ENCODE assay signal across 8 cellular contexts in the genomic region with DNA sequence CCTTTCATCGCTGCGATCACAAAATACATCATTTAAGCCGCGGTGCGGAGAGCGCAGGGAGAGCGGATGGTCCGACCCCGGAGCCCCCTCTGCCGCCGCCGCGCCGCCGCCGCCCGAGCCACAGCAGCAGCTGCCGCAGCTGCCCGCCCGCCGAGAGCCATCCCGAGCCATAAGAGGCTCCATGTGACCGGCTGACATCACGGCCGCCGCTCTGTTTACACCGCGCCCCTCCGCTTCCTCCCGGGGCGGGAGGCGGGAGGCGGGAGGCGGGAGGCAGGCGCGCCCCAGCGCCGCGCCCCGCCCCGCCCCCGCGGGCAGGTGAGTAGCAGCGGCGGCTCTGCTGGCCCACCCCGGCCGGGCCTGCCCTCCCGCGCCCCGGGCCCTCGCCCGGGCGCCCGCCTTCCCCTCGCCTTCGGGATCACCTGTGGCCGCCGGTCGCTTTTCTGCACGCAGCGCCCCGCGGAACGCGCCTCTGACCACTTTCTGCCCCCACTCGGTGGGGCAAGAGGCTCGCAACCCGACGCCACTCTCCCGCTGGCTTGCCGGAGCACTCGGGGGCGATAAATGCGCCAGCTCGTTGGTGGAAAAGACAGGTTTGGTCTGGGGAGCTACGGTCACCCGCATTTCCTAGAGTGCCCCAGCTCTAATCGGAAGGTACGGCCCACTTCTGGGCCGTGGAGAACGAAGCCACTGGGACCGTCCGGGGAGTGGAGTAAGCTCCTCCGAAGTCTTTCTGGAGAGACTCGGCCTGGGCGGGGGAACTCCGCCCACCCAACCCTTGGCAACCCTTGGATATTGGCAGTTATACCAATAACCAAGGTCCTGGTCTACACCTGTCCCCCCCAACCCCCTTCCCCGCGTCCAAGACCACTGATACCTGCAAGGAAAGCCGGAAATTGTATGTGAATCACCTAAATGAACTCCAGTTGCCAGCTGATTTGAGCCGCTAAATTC.
DNase-seq lines count a peak whose midpoint lies in the region; ATAC-seq and TF ChIP-seq lines count a peak whose summit lies in the region.

No MANE protein-coding gene starts in this region.

- peaks cover 11% of the 10 kb centered on the region for H3K4me1 Mint-ChIP-seq in activated B cell treated with CpG ODN at 0.5 μM for 24 hours

- intact Hi-C loops in activated B cell treated with CpG ODN at 0.5 μM for 24 hours (cut with micrococcal nuclease) = loop anchor here (1.0 kb wide), 1 partner anchor 43 kb away; no protein-coding TSS in a partner anchor

- H3K27ac Mint-ChIP-seq in activated B cell treated with CpG ODN at 0.5 μM for 24 hours = no peak overlapping the region

- H3K27me3 Mint-ChIP-seq in activated B cell treated with CpG ODN at 0.5 μM for 24 hours = peaks cover 35% of the 10 kb centered on the region

- TF ChIP-seq CTCF in activated B cell treated with CpG ODN at 0.5 μM for 24 hours (IDR thresholded peaks at IDR 0.05) (no peak), kidney epithelial cell (IDR thresholded peaks at IDR 0.05; ENCODE audit: insufficient read depth, low read length, poor library complexity, severe bottlenecking) (no peak)

- H3K9me3 Mint-ChIP-seq in activated B cell treated with CpG ODN at 0.5 μM for 24 hours = no peaks in the 10 kb centered on the region

- peak overlapping the region; percentile 84 for H3K4me3 Mint-ChIP-seq in activated B cell treated with CpG ODN at 0.5 μM for 24 hours

- DNase-seq in NCI-H2081 treated with DMSO at 0.1 percent for 48 hours (lab: John Stamatoyannopoulos, UW) (peak; percentile 66), activated B cell treated with CpG ODN at 0.5 μM for 24 hours (peak; percentile 62), caudate nucleus (lab: John Stamatoyannopoulos, UW) (peak in 59 of 61 donors; percentile 26 to 89 (median 71)), kidney epithelial cell (ENCODE audit: low read depth) (no peak), GM19240 (ENCODE audit: insufficient read length, low spot score) (no peak)
- peak; percentile 71 to 79 for DNase-seq in stimulated activated CD4-positive, alpha-beta T cell treated with anti-CD3 and anti-CD28 coated beads, Interleukin-15, amount 100 ng/mL, for 48 hours (ENCODE audit: low read depth in 2 of 2)

- H3K36me3 ChIP-seq in kidney epithelial cell (ENCODE audit: control insufficient read depth, insufficient read depth, low read length) = no peaks in the 10 kb centered on the region

- CTCF ChIA-PET in activated B cell treated with CpG ODN at 0.5 μM for 24 hours (lab: Charles Lee) = interaction anchor here (0.7 kb wide), 1 partner anchor 17 kb away, joined by 3 read pairs; no protein-coding TSS in a partner anchor

- peak; percentile 72 for ATAC-seq in GM18499 (IDR thresholded peaks at IDR 0.05; ENCODE audit: insufficient read depth, unreplicated experiment)
- ATAC-seq in HG02885 (IDR thresholded peaks at IDR 0.05; ENCODE audit: poor library complexity, unreplicated experiment) = peak; percentile 85
- peak; percentile 87 for ATAC-seq in activated B cell treated with CpG ODN at 0.5 μM for 24 hours (ENCODE audit: low read depth)

- H3K4me3 ChIP-seq in kidney epithelial cell (ENCODE audit: low read depth, low read length) = peak overlapping the region; percentile 40

- no peaks in the 10 kb centered on the region for H3K36me3 Mint-ChIP-seq in activated B cell treated with CpG ODN at 0.5 μM for 24 hours (ENCODE audit: low read depth)

- peaks cover 29% of the 10 kb centered on the region for H3K27me3 ChIP-seq in kidney epithelial cell (ENCODE audit: control insufficient read depth, insufficient read depth, low read length)

- POLR2A ChIA-PET in activated B cell treated with CpG ODN at 0.5 μM for 24 hours (lab: Charles Lee) = interaction anchor here (0.5 to 0.6 kb wide), 2 partner anchors 14 to 267 kb away, joined by 3 to 7 read pairs; no protein-coding TSS in a partner anchor

- H3K27ac ChIP-seq in caudate nucleus (ENCODE audit: low read depth, low read length) = peak overlapping the region; percentile 67

Comparison
In these comparisons a context has a peak if more than half of its experiments do, and no peak if none do; other contexts are left out.
1. DNase-seq: peak in NCI-H2081 treated with DMSO at 0.1 percent for 48 hours (single experiment), activated B cell treated with CpG ODN at 0.5 μM for 24 hours (single experiment), caudate nucleus (59 of 61) and stimulated activated CD4-positive, alpha-beta T cell treated with anti-CD3 and anti-CD28 coated beads, Interleukin-15, amount 100 ng/mL, for 48 hours (2 of 2); none in kidney epithelial cell (single experiment) and GM19240 (single experiment).
2. Peak in every context shown above with its lines, with median percentiles within 50 percentile points of each other: ATAC-seq.